ENCODE assay signal across 29 cellular contexts in genomic region chr2:191459158-191459557, GRCh38.
"Had no signal": no experiment of that assay in that cellular context is flagged by ENCODE, and none has a peak within 500 bp of the region (broad histone marks: within the 10 kb centered on the region; RNA-seq: fewer than 3 reads in every experiment).

No MANE protein-coding gene starts in this region.

- H3K27ac ChIP-seq: ascending aorta, cardiac muscle cell, VCaP had no signal

- H3K9me3 ChIP-seq: ascending aorta had no signal

- DNase-seq: activated B cell treated with CpG ODN at 0.5 μM for 24 hours; activated CD4-positive, alpha-beta memory T cell treated with anti-CD3 and anti-CD28 coated beads for 36 hours; activated CD4-positive, alpha-beta T cell treated with anti-CD3 and anti-CD28 coated beads for 4 hours; activated CD4-positive, alpha-beta T cell treated with anti-CD3 and anti-CD28 coated beads, Interleukin-2, amount 10 ng/mL, durations not matched to agents 24 days and 14 days; activated CD4-positive, alpha-beta T cell treated with anti-CD3 and anti-CD28 coated beads, Interleukin-2, amount 50 U/mL, for 1 hour; activated CD4-positive, alpha-beta T cell treated with anti-CD3 and anti-CD28 coated beads, Interleukin-2, amount 50 U/mL, for 4 hours; activated CD4-positive, CD25-positive, alpha-beta regulatory T cell treated with anti-CD3 and anti-CD28 coated beads, Interleukin-2, amount 50 U/mL, for 72 hours; activated CD8-positive, alpha-beta memory T cell treated with anti-CD3 and anti-CD28 coated beads, Interleukin-2, amount 50 U/mL, for 48 hours; activated CD8-positive, alpha-beta T cell treated with anti-CD3 and anti-CD28 coated beads for 36 hours; activated effector memory CD4-positive, alpha-beta T cell treated with Interleukin-2 at 50 U/mL for 16 hours; activated gamma-delta T cell; activated naive CD4-positive, alpha-beta T cell treated with anti-CD3 and anti-CD28 coated beads, Interleukin-2, amount 10 ng/mL, durations not matched to agents 7 days and 5 days; activated naive CD4-positive, alpha-beta T cell treated with Interleukin-2 at 50 U/mL for 16 hours; activated naive CD8-positive, alpha-beta T cell treated with anti-CD3 and anti-CD28 coated beads, Interleukin-2, amount 10 ng/mL, durations not matched to agents 7 days and 5 days; activated naive CD8-positive, alpha-beta T cell treated with anti-CD3 and anti-CD28 coated beads, Interleukin-2, amount 50 U/mL, for 24 hours; activated T-cell treated with anti-CD3 and anti-CD28 coated beads, Interleukin-2, amount 50 U/mL, for 24 hours; activated T-cell treated with anti-CD3 and anti-CD28 coated beads, Interleukin-2, amount 50 U/mL, for 48 hours; amygdala; anterior cingulate cortex; caudate nucleus; cerebellar nuclear complex; T-helper 1 cell; T-helper 2 cell; T-helper 9 cell had no signal

- H3K36me3 ChIP-seq: ascending aorta, cardiac muscle cell had no signal

- H3K27me3 ChIP-seq: ascending aorta, cardiac muscle cell had no signal

- ATAC-seq: activated CD8-positive, alpha-beta T cell treated with anti-CD3 and anti-CD28 coated beads for 36 hours; activated naive CD8-positive, alpha-beta T cell treated with anti-CD3 and anti-CD28 coated beads, Interleukin-2, amount 50 U/mL, for 24 hours had no signal

- FAIRE-seq: bronchial epithelial cell, TTC549 had no signal

- H3K4me3 ChIP-seq: ascending aorta, cardiac muscle cell had no signal
